Comparison of ENCODE assay signal across 30 cellular contexts in the genomic region with DNA sequence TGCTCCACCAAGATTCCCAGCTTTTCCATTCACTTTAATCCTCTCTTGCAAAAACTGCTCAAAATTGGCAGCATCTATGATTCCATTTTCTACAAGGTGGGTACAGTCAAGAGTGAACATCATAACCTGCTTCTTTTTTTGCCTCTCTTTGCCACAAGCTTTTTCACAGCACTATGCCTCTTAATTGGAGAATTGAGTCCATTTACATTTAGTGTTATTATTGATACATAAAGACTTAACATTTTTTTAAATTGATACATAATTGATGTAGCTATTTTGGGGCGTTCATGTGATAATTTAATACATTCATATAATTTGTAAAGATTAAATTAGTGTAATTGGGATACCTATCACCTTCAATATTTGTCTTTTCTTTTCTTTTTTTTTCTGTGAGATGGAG. TPM values are rescaled to one million over a fixed set of nuclear protein-coding genes. Genes with fewer than 3 reads are reported as not detected.
"Had no signal": no experiment of that assay in that cellular context is flagged by ENCODE, and none has a peak within 500 bp of the region (broad histone marks: within the 10 kb centered on the region; RNA-seq: fewer than 3 reads in every experiment).

No MANE protein-coding gene starts in this region.

- DNase-seq: stimulated activated CD4-positive, alpha-beta T cell treated with anti-CD3 and anti-CD28 coated beads, Interleukin-2, amount 100 ng/mL, for 48 hours; stimulated activated CD4-positive, alpha-beta T cell treated with anti-CD3 and anti-CD28 coated beads, Interleukin-4, amount 100 ng/mL, for 1 hour; stimulated activated CD4-positive, alpha-beta T cell treated with anti-CD3 and anti-CD28 coated beads, Interleukin-4, amount 100 ng/mL, for 24 hours; stimulated activated CD4-positive, alpha-beta T cell treated with anti-CD3 and anti-CD28 coated beads, Interleukin-4, amount 100 ng/mL, for 4 hours; stimulated activated CD8-positive, alpha-beta memory T cell treated with anti-CD3 and anti-CD28 coated beads, Interleukin-4, amount 100 ng/mL, for 48 hours; stimulated activated naive B cell treated with anti-CD40 and anti-IgM and Interleukin-4, amounts not matched to agents 10 μg/mL and 1 μg/mL and 100 μg/mL, for 72 hours; stimulated activated naive CD4-positive, alpha-beta T cell; stimulated activated naive CD4-positive, alpha-beta T cell treated with Interleukin-2 at 50 U/mL for 16 hours; stimulated activated naive CD8-positive, alpha-beta T cell treated with anti-CD3 and anti-CD28 coated beads, Interleukin-15, amount 100 ng/mL, for 72 hours; stimulated activated naive CD8-positive, alpha-beta T cell treated with anti-CD3 and anti-CD28 coated beads, Interleukin-15, Interleukin-2, amounts not matched to agents 100 U/mL and 50 U/mL, for 24 hours; stomach; substantia nigra; testis; thyroid gland; tibial artery; transverse colon; trophoblast cell; upper lobe of left lung; upper lobe of right lung; uterus had no signal

- H3K27ac ChIP-seq: stomach, suprapubic skin, testis, thoracic aorta, thyroid gland, tibial artery, tibial nerve, transverse colon, upper lobe of left lung, upper lobe of right lung, uterus, vagina had no signal

- H3K4me3 ChIP-seq: stomach, suprapubic skin, testis, thoracic aorta, thyroid gland, tibial artery, tibial nerve, transverse colon, upper lobe of left lung, upper lobe of right lung, uterus, vagina had no signal

- FAIRE-seq: urothelium cell line had no signal

- H3K27me3 ChIP-seq: stomach, suprapubic skin, testis, thyroid gland, tibial artery, tibial nerve, transverse colon, upper lobe of left lung, upper lobe of right lung, uterus, vagina had no signal

- H3K4me1 ChIP-seq: stomach, suprapubic skin, testis, thyroid gland, tibial artery, tibial nerve, transverse colon, upper lobe of left lung, upper lobe of right lung, uterus, vagina had no signal

- H3K36me3 ChIP-seq: thyroid gland, transverse colon, upper lobe of left lung, upper lobe of right lung, uterus had no signal

- H3K9me3 ChIP-seq: stomach, suprapubic skin, testis, thoracic aorta, thyroid gland, tibial artery, tibial nerve, transverse colon, upper lobe of left lung, upper lobe of right lung, uterus, vagina had no signal

- ATAC-seq: stimulated activated effector memory CD8-positive, alpha-beta T cell treated with anti-CD3 and anti-CD28 coated beads, Interleukin-12 subunit alpha, Interleukin-12 subunit beta, amount 100 ng/mL, for 72 hours; stimulated activated memory B cell treated with anti-CD40 and anti-IgM and Interleukin-4, amounts not matched to agents 10 μg/mL and 1 μg/mL and 100 μg/mL, for 72 hours; stimulated activated naive B cell treated with anti-CD40 and anti-IgM and Interleukin-4, amounts not matched to agents 10 μg/mL and 1 μg/mL and 100 μg/mL, for 72 hours; stimulated activated naive CD8-positive, alpha-beta T cell treated with anti-CD3 and anti-CD28 coated beads, Interleukin-15, amount 100 ng/mL, for 72 hours; stimulated activated naive CD8-positive, alpha-beta T cell treated with anti-CD3 and anti-CD28 coated beads, Interleukin-15, Interleukin-2, amounts not matched to agents 100 U/mL and 50 U/mL, for 24 hours; upper lobe of right lung had no signal

RNA-seq across cellular contexts. Expression of gene CYP17A1, which starts 50.8 kb away (rescaled TPM):
- total RNA-seq: stomach, subcutaneous adipose tissue, suprapubic skin, temporal lobe, tibial nerve, urinary bladder had no signal
- polyA plus RNA-seq: urinary bladder had no signal
